1 cellular context compared by ENCODE assay signal in the genomic region with DNA sequence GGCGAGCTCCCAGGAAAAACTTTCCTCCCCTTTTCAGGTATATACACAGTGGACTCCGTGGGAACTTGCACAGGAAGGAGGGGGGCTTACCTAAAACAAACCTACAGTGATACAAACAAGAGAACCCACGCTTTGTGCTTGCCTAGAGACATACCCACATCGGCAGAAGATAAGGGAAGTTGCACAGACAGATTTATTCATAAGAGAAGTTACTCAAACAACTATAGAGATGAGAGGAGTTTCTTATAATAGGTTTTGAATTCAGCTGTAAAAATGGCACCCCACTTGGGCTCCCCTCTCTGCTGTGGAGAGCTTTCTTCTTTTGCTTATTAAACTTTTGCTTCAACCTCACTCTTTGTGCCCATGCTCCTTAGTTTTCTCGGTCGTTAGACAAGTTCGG.
TF ChIP-seq lines count a peak whose summit lies in the region.

No MANE protein-coding gene starts in this region.

TF ChIP-seq in K562, 482 proteins besides CTCF, POLR2A, EP300 and RAD21:
- TF ChIP-seq MEIS2 (IDR thresholded peaks at IDR 0.05; ENCODE audit: partially characterized antibody) (peak; percentile 16), KDM1A (IDR thresholded peaks at IDR 0.05) (0 out of 4 replicates have a peak, but pooled peaks of 1 of the 2 experiments have one; percentile 3)
- TF ChIP-seq, protein P1, sequence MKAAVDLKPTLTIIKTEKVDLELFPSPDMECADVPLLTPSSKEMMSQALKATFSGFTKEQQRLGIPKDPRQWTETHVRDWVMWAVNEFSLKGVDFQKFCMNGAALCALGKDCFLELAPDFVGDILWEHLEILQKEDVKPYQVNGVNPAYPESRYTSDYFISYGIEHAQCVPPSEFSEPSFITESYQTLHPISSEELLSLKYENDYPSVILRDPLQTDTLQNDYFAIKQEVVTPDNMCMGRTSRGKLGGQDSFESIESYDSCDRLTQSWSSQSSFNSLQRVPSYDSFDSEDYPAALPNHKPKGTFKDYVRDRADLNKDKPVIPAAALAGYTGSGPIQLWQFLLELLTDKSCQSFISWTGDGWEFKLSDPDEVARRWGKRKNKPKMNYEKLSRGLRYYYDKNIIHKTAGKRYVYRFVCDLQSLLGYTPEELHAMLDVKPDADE (conservative IDR thresholded peaks at IDR 0.05; ENCODE audit: control insufficient read depth, low read depth, low read length): no peak
